ENCODE assay signal across 1 cellular context in the genomic region with DNA sequence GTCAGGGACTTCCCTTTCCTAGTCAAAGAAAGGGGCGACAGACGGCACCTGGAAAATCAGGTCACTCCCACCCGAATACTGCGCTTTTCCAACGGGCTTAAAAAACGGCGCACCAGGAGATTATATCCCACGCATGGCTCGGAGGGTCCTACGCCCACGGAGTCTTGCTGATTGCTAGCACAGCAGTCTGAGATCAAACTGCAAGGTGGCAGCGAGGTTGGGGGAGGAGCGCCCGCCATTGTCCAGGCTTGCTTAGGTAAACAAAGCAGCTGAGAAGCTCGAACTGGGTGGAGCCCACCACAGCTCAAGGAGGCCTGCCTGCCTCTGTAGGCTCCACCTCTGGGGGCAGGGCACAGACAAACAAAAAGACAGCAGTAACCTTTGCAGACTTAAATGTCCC. TPM values are rescaled to one million over a fixed set of nuclear protein-coding genes. Genes with fewer than 3 reads are reported as not detected.
"Had no signal": no experiment of that assay in that cellular context is flagged by ENCODE, and none has a peak within 500 bp of the region (broad histone marks: within the 10 kb centered on the region; RNA-seq: fewer than 3 reads in every experiment).

No MANE protein-coding gene starts in this region.

RNA-seq across cellular contexts. Expression of gene TMEM45A, which starts 17.4 kb away (rescaled TPM):
- polyA plus RNA-seq: naive thymus-derived CD4-positive, alpha-beta T cell had no signal
